14 cellular contexts compared by ENCODE assay signal in the genomic region with DNA sequence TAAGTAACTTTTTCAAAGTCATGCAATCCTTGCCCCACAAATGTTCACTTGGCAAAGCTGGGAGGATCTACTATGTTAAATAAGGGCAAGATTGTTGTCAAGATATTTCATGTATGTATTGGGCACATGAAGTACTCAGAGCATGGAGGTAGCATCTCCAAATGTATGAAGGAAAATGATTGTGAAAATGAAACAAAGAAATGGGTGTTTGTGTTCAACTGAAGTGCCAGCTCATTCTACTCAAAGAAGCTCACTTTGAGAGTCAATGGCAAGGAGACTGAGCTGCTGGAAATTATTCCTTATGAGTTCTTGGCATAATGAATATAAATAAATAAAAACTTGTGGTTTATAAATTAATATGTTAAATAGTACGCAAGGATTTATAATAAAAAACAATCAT.
DNase-seq lines count a peak whose midpoint lies in the region; ATAC-seq and TF ChIP-seq lines count a peak whose summit lies in the region.
"Had no signal": no experiment of that assay in that cellular context is flagged by ENCODE, and none has a peak within 500 bp of the region (broad histone marks: within the 10 kb centered on the region; RNA-seq: fewer than 3 reads in every experiment).

No MANE protein-coding gene starts in this region.

- peak; percentile 39 for DNase-seq in OCI-M1 (lab: John Stamatoyannopoulos, UW)
- DNase-seq in LoVo (ENCODE audit: low spot score): no peak
- no peak for DNase-seq in NCI-H526 treated with DMSO at 0.1 percent for 48 hours (lab: John Stamatoyannopoulos, UW)
- DNase-seq in erythroblast (lab: John Stamatoyannopoulos, UW): no peak
- DNase-seq: DMS53, NCI-H1092, NCI-H2107, NCI-H748 treated with DMSO at 0.1 percent for 48 hours, SHP77 had no signal

- no peak overlapping the region for H3K27ac ChIP-seq in ACC112 (ENCODE audit: low read depth, low read length)
- H3K27ac ChIP-seq: C4-2B had no signal

- ATAC-seq in GM19035 (IDR thresholded peaks at IDR 0.05; ENCODE audit: unreplicated experiment) (peak; percentile 42), HG02798 (IDR thresholded peaks at IDR 0.05; ENCODE audit: poor library complexity, unreplicated experiment) (peak; percentile 57), GM18511 (IDR thresholded peaks at IDR 0.05; ENCODE audit: unreplicated experiment) (no peak)

- peak overlapping the region; percentile 50; the same call in 1 of the 2 replicates for H3K4me3 ChIP-seq in ACC112 (ENCODE audit: low read depth, low read length)

- H3K27me3 ChIP-seq in ACC112 (ENCODE audit: insufficient read depth, low read length): no peaks in the 10 kb centered on the region

- peak overlapping the region; percentile 98 for H2AFZ ChIP-seq in ACC112 (ENCODE audit: low read length, unreplicated experiment)

- H3K79me2 ChIP-seq in ACC112 (ENCODE audit: control insufficient read depth, insufficient read depth, low read length, unreplicated experiment): no peaks in the 10 kb centered on the region

- no peak for TF ChIP-seq POLR2A in erythroblast (IDR thresholded peaks at IDR 0.05; ENCODE audit: low read length)

- H3K4me1 ChIP-seq in ACC112 (ENCODE audit: control insufficient read depth, insufficient read depth, low read length, unreplicated experiment): peaks cover 4% of the 10 kb centered on the region

- no peaks in the 10 kb centered on the region for H3K36me3 ChIP-seq in ACC112 (ENCODE audit: insufficient read depth, low read length)
